Comparison of ENCODE assay signal across 16 cellular contexts in genomic region chr20:46158476-46158987, GRCh38. TPM values are rescaled to one million over a fixed set of nuclear protein-coding genes. Genes with fewer than 3 reads are reported as not detected.
DNase-seq lines count a peak whose midpoint lies in the region; ATAC-seq and TF ChIP-seq lines count a peak whose summit lies in the region.
"Had no signal": no experiment of that assay in that cellular context is flagged by ENCODE, and none has a peak within 500 bp of the region (broad histone marks: within the 10 kb centered on the region; RNA-seq: fewer than 3 reads in every experiment).

No MANE protein-coding gene starts in this region.

- no peak overlapping the region for H3K4me3 ChIP-seq in WERI-Rb-1 (ENCODE audit: low read depth, low read length)
- H3K4me3 ChIP-seq in osteoblast (ENCODE audit: insufficient read depth, low read length) = no peak overlapping the region
- H3K4me3 ChIP-seq: A549, GM12878, GM23248 had no signal

- H4K20me1 ChIP-seq in osteoblast (ENCODE audit: insufficient read depth, low read length) = no peaks in the 10 kb centered on the region

- no peaks in the 10 kb centered on the region for H3K79me2 ChIP-seq in osteoblast (ENCODE audit: insufficient read depth, low read length)

- H3K36me3 ChIP-seq in WERI-Rb-1 (no peaks in the 10 kb centered on the region), osteoblast (ENCODE audit: insufficient read depth, low read length) (no peaks in the 10 kb centered on the region)
- H3K36me3 ChIP-seq: BE2C had no signal

- H3K27me3 ChIP-seq in WERI-Rb-1 (ENCODE audit: insufficient read depth, low read depth, severe bottlenecking) = no peaks in the 10 kb centered on the region
- peaks cover 24% of the 10 kb centered on the region for H3K27me3 ChIP-seq in osteoblast (ENCODE audit: insufficient read depth, low read length)
- H3K27me3 ChIP-seq: BE2C had no signal

- no peak overlapping the region for H3K27ac ChIP-seq in WERI-Rb-1
- H3K27ac ChIP-seq in osteoblast (ENCODE audit: low read depth, low read length) = no peak overlapping the region
- H3K27ac ChIP-seq: A549, GM23248 had no signal

- H2AFZ ChIP-seq in osteoblast (ENCODE audit: low read length) = no peak overlapping the region
- H2AFZ ChIP-seq: GM23248 had no signal

- no peak overlapping the region for H3K4me2 ChIP-seq in osteoblast (ENCODE audit: insufficient read depth, low read length)
- H3K4me2 ChIP-seq: A549 had no signal

- no peaks in the 10 kb centered on the region for H3K4me1 ChIP-seq in osteoblast (ENCODE audit: insufficient read depth, low read length)
- H3K4me1 ChIP-seq: A549 had no signal

- TF ChIP-seq CTCF in WERI-Rb-1 (IDR thresholded peaks at IDR 0.05; ENCODE audit: low read depth, low read length) = no peak
- no peak for TF ChIP-seq CTCF in osteoblast (IDR thresholded peaks at IDR 0.05; ENCODE audit: extremely low read depth, low read depth, low read length)

- H3K9me3 ChIP-seq in WERI-Rb-1 (ENCODE audit: severe bottlenecking) = no peaks in the 10 kb centered on the region
- H3K9me3 ChIP-seq in osteoblast (ENCODE audit: low read depth, low read length) = no peaks in the 10 kb centered on the region
- H3K9me3 ChIP-seq: A549, BE2C had no signal

- ATAC-seq in HG02642 (IDR thresholded peaks at IDR 0.05; ENCODE audit: poor library complexity, unreplicated experiment) = no peak
- ATAC-seq: A549, HCT116 had no signal

- DNase-seq in NCI-H524 (lab: John Stamatoyannopoulos, UW) = peak; percentile 75 to 91
- peak; percentile 23 for DNase-seq in WERI-Rb-1
- DNase-seq in osteoblast (ENCODE audit: insufficient read length, low spot score, missing footprints) = peak; percentile 32
- no peak for DNase-seq in CD1c-positive myeloid dendritic cell (ENCODE audit: extremely low spot score)
- DNase-seq in stimulated activated CD8-positive, alpha-beta memory T cell treated with anti-CD3 and anti-CD28 coated beads, Interleukin-4, amount 100 ng/mL, for 48 hours = no peak
- DNase-seq in activated CD8-positive, alpha-beta memory T cell treated with anti-CD3 and anti-CD28 coated beads for 24 hours = no peak
- DNase-seq: Calu3; CD4-positive, CD25-positive, alpha-beta regulatory T cell; DMS79; GM23248; IMR-90 had no signal

RNA-seq across cellular contexts. Expression of gene CD40, which starts 40.4 kb away (rescaled TPM):
- total RNA-seq in osteoblast = 2.5 and 3.5 TPM in 2 replicates

Comparison
In these comparisons a context has a peak if more than half of its experiments do, and no peak if none do; other contexts are left out.
1. DNase-seq: peak in NCI-H524 (2 of 2), WERI-Rb-1 (single experiment) and osteoblast (single experiment); none in CD1c-positive myeloid dendritic cell (single experiment), stimulated activated CD8-positive, alpha-beta memory T cell treated with anti-CD3 and anti-CD28 coated beads, Interleukin-4, amount 100 ng/mL, for 48 hours (single experiment) and activated CD8-positive, alpha-beta memory T cell treated with anti-CD3 and anti-CD28 coated beads for 24 hours (single experiment).